In the genomic region with DNA sequence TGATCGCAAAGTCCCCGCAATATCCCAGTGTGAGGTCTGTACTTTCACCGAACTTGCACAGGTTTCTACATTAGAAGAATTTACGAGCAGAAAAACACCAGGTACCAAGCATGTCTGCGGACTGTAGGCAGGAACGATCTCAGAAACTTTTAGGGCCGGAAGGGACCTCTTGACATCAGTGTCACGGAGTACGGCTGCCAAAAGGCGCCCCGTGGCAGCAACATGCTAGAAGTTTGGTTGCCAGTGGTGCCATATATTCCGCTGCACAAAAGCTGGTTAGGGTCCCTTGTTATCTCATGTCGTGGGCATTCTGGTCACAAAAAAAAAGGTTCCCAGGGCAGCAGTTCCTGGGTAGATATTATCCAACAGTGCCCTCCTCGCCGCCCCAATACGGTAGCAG, we compare ENCODE assay signal across 18 cellular contexts.
A peak's percentile ranks its signal among the peaks of the same experiment; 100 is the strongest.
DNase-seq lines count a peak whose midpoint lies in the region; ATAC-seq and TF ChIP-seq lines count a peak whose summit lies in the region.
"Had no signal": no experiment of that assay in that cellular context is flagged by ENCODE, and none has a peak within 500 bp of the region (broad histone marks: within the 10 kb centered on the region; RNA-seq: fewer than 3 reads in every experiment).

No MANE protein-coding gene starts in this region.

- H3K9me3 ChIP-seq in SK-N-SH (no peaks in the 10 kb centered on the region), testis (no peaks in the 10 kb centered on the region)
- H3K9me3 ChIP-seq: A549, Caco-2 had no signal

- 36% methylated on average over 16 of the region's 16 CpGs for WGBS in SK-N-SH (ENCODE audit: low lambda C conversion rate)
- WGBS in testis, 2 donors = 68 to 73% methylated on average over 9 to 14 of the region's 16 CpGs

- H3K9me2 ChIP-seq in SK-N-SH = no peaks in the 10 kb centered on the region

- no peak for TF ChIP-seq RAD21 in SK-N-SH (IDR thresholded peaks at IDR 0.05; ENCODE audit: low read length)

- no peak overlapping the region for H3K27ac ChIP-seq in SK-N-SH (ENCODE audit: low read depth in 2 of 2, low read length in 1 of 2)
- no peak overlapping the region for H3K27ac ChIP-seq in testis
- H3K27ac ChIP-seq: 22Rv1; A549; BLaER1 treated with 17β-estradiol and CSF1 and Interleukin-3, amounts not matched to agents 10 nM and 100 nM; C4-2B had no signal

- H3K36me3 ChIP-seq in SK-N-SH (replicated peaks in 1 of 2; ENCODE audit: control insufficient read depth in 1 of 2, insufficient read depth in 2 of 2, low read length in 1 of 2) (no peaks in the 10 kb centered on the region), testis (ENCODE audit: low read depth, missing control alignments) (no peaks in the 10 kb centered on the region)
- H3K36me3 ChIP-seq: BLaER1 treated with 17β-estradiol and CSF1 and Interleukin-3, amounts not matched to agents 10 nM and 100 nM had no signal

- no peaks in the 10 kb centered on the region for H3K36me3 Mint-ChIP-seq in chondrocyte (ENCODE audit: low read depth)
- H3K36me3 Mint-ChIP-seq: CD8-positive, alpha-beta T cell had no signal

- TF ChIP-seq EP300 in SK-N-SH (IDR thresholded peaks at IDR 0.05; ENCODE audit: borderline replicate concordance in 1 of 2, low read depth in 1 of 2, low read length in 1 of 2) = no peak

- no peaks in the 10 kb centered on the region for H3F3A ChIP-seq in SK-N-SH (replicated peaks; ENCODE audit: insufficient read depth)

- H3K9ac ChIP-seq in SK-N-SH = no peak overlapping the region
- H3K9ac ChIP-seq: BLaER1 treated with 17β-estradiol and CSF1 and Interleukin-3, amounts not matched to agents 10 nM and 100 nM had no signal

- CTCF ChIA-PET in SK-N-SH (lab: Yijun Ruan, JAX) = no interaction called here

- H3K4me1 ChIP-seq in SK-N-SH (ENCODE audit: control insufficient read depth in 1 of 2, insufficient read depth in 2 of 2, low read depth in 1 of 2, low read length in 1 of 2) (no peaks in the 10 kb centered on the region), testis (no peaks in the 10 kb centered on the region)
- H3K4me1 ChIP-seq: A549; BLaER1 treated with 17β-estradiol and CSF1 and Interleukin-3, amounts not matched to agents 10 nM and 100 nM; Caco-2 had no signal

- H3K27me3 ChIP-seq in SK-N-SH (ENCODE audit: insufficient read depth) = no peaks in the 10 kb centered on the region; the same call in 1 of the 2 replicates
- H3K27me3 ChIP-seq in testis = no peaks in the 10 kb centered on the region

- no peak overlapping the region for H3K4me3 Mint-ChIP-seq in chondrocyte (ENCODE audit: unreplicated experiment)
- H3K4me3 Mint-ChIP-seq: B cell; CD4-positive, alpha-beta T cell; CD8-positive, alpha-beta T cell had no signal

- 0 out of 2 replicates have a peak overlapping the region, but pooled peaks have one; percentile 33 for H3K4me2 ChIP-seq in SK-N-SH
- H3K4me2 ChIP-seq: A549; BLaER1 treated with 17β-estradiol and CSF1 and Interleukin-3, amounts not matched to agents 10 nM and 100 nM had no signal

- TF ChIP-seq CTCF in SK-N-SH (IDR thresholded peaks at IDR 0.05) (no peak), chondrocyte (IDR thresholded peaks at IDR 0.05) (no peak), testis (IDR thresholded peaks at IDR 0.05) (no peak)

- DNase-seq in SK-N-SH (no peak), chondrocyte (ENCODE audit: low spot score) (peak; percentile 33), testis (peak; percentile 18), HK-2 (ENCODE audit: unreplicated experiment) (no peak), pons (ENCODE audit: low spot score) (no peak)
- DNase-seq: AML-193; Caco-2; Calu3; CD4-positive, alpha-beta T cell; CD8-positive, alpha-beta T cell; DMS79 treated with DMSO at 0.1 percent for 48 hours; GF-D8 had no signal

- peaks cover 31% of the 10 kb centered on the region for H3K9me3 Mint-ChIP-seq in chondrocyte (ENCODE audit: low read depth)
- H3K9me3 Mint-ChIP-seq: CD4-positive, alpha-beta T cell had no signal

- H3K27me3 Mint-ChIP-seq in chondrocyte (ENCODE audit: low read depth) = no peaks in the 10 kb centered on the region
- H3K27me3 Mint-ChIP-seq: B cell; CD4-positive, alpha-beta T cell had no signal

- no peak for TF ChIP-seq POLR2A in testis (IDR thresholded peaks at IDR 0.05)

- no peak overlapping the region for H2AFZ ChIP-seq in SK-N-SH (ENCODE audit: low read depth)

- no peak overlapping the region for H3K4me3 ChIP-seq in SK-N-SH (ENCODE audit: low read depth in 2 of 2, low read length in 1 of 2)
- peak overlapping the region; percentile 9 to 34 for H3K4me3 ChIP-seq in testis
- H3K4me3 ChIP-seq: A549; BLaER1 treated with 17β-estradiol and CSF1 and Interleukin-3, amounts not matched to agents 10 nM and 100 nM had no signal

- H3K79me2 ChIP-seq in SK-N-SH (ENCODE audit: insufficient read depth) = no peaks in the 10 kb centered on the region

- POLR2A ChIA-PET in SK-N-SH (lab: Yijun Ruan, JAX) = no interaction called here

- no peaks in the 10 kb centered on the region for H3K4me1 Mint-ChIP-seq in chondrocyte (ENCODE audit: low read depth)
- H3K4me1 Mint-ChIP-seq: B cell had no signal

- no peak for ATAC-seq in SK-N-SH treated with all-trans-retinoic acid at 6 μM for 48 hours
- ATAC-seq: A549; CD8-positive, alpha-beta T cell had no signal

- H4K20me1 ChIP-seq in SK-N-SH (ENCODE audit: insufficient read depth) = no peaks in the 10 kb centered on the region
- H4K20me1 ChIP-seq: BLaER1 treated with 17β-estradiol and CSF1 and Interleukin-3, amounts not matched to agents 10 nM and 100 nM had no signal

- H3K27ac Mint-ChIP-seq in chondrocyte (ENCODE audit: unreplicated experiment) = no peak overlapping the region
- H3K27ac Mint-ChIP-seq: B cell; CD4-positive, alpha-beta T cell; CD8-positive, alpha-beta T cell had no signal

- intact Hi-C loops in testis (cut with DNase I; ENCODE audit: low total_unique reads) = no loop called here

TF ChIP-seq in SK-N-SH, 30 proteins besides CTCF, POLR2A, EP300 and RAD21 (continues in another document):
- TF ChIP-seq TCF12 (IDR thresholded peaks at IDR 0.05) (no peak), EZH2phosphoT487 (IDR thresholded peaks at IDR 0.05; ENCODE audit: borderline replicate concordance, low read depth) (no peak), RFX5 (IDR thresholded peaks at IDR 0.05; ENCODE audit: low read length) (no peak)
- TF ChIP-seq, protein P1, sequence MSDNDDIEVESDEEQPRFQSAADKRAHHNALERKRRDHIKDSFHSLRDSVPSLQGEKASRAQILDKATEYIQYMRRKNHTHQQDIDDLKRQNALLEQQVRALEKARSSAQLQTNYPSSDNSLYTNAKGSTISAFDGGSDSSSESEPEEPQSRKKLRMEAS (IDR thresholded peaks at IDR 0.05; ENCODE audit: low read depth) = no peak
- TF ChIP-seq, protein P2, sequence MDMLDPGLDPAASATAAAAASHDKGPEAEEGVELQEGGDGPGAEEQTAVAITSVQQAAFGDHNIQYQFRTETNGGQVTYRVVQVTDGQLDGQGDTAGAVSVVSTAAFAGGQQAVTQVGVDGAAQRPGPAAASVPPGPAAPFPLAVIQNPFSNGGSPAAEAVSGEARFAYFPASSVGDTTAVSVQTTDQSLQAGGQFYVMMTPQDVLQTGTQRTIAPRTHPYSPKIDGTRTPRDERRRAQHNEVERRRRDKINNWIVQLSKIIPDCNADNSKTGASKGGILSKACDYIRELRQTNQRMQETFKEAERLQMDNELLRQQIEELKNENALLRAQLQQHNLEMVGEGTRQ (IDR thresholded peaks at IDR 0.05; ENCODE audit: borderline replicate concordance, low read depth, low read length) = no peak
- TF ChIP-seq, protein P3, sequence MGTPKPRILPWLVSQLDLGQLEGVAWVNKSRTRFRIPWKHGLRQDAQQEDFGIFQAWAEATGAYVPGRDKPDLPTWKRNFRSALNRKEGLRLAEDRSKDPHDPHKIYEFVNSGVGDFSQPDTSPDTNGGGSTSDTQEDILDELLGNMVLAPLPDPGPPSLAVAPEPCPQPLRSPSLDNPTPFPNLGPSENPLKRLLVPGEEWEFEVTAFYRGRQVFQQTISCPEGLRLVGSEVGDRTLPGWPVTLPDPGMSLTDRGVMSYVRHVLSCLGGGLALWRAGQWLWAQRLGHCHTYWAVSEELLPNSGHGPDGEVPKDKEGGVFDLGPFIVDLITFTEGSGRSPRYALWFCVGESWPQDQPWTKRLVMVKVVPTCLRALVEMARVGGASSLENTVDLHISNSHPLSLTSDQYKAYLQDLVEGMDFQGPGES (IDR thresholded peaks at IDR 0.05; ENCODE audit: low read depth, low read length) = no peak

TF ChIP-seq in SK-N-SH treated with all-trans-retinoic acid at 6 μM for 48 hours, 23 proteins besides CTCF, POLR2A, EP300 and RAD21:
- TF ChIP-seq, protein P4, sequence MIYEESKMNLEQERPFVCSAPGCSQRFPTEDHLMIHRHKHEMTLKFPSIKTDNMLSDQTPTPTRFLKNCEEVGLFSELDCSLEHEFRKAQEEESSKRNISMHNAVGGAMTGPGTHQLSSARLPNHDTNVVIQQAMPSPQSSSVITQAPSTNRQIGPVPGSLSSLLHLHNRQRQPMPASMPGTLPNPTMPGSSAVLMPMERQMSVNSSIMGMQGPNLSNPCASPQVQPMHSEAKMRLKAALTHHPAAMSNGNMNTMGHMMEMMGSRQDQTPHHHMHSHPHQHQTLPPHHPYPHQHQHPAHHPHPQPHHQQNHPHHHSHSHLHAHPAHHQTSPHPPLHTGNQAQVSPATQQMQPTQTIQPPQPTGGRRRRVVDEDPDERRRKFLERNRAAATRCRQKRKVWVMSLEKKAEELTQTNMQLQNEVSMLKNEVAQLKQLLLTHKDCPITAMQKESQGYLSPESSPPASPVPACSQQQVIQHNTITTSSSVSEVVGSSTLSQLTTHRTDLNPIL (CRISPR knock-in tag; IDR thresholded peaks at IDR 0.05; ENCODE audit: low read depth) = no peak
- no peak for TF ChIP-seq ZC3H10 (CRISPR knock-in tag; IDR thresholded peaks at IDR 0.05)
- no peak for TF ChIP-seq ZFP3 (CRISPR knock-in tag; IDR thresholded peaks at IDR 0.05)
TF ChIP-seq in SK-N-SH treated with all-trans-retinoic acid at 6 μM for 48 hours: peak in this region for 0.

Comparison
In these comparisons a context has a peak if more than half of its experiments do, and no peak if none do; other contexts are left out.
1. DNase-seq: peak in chondrocyte (single experiment) and testis (single experiment); none in SK-N-SH (single experiment), HK-2 (single experiment) and pons (single experiment).
2. H3K4me3 ChIP-seq: peak in testis (2 of 2); none in SK-N-SH (0 of 2).